In the genomic region with DNA sequence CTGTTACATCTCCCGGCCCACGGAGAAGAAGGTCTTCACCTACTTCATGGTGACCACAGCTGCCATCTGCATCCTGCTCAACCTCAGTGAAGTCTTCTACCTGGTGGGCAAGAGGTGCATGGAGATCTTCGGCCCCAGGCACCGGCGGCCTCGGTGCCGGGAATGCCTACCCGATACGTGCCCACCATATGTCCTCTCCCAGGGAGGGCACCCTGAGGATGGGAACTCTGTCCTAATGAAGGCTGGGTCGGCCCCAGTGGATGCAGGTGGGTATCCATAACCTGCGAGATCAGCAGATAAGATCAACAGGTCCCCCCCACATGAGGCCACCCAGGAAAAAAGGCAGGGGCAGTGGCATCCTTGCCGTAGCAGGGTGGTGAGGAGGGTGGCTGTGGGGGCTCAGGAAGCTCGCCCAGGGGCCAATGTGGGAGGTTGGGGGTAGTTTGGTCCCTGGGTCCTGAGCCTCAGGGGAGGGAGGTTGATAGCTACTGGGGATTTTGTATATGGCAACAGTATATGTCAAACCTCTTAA, we compare ENCODE assay signal across 28 cellular contexts. TPM values are rescaled to one million over a fixed set of nuclear protein-coding genes. Genes with fewer than 3 reads are reported as not detected.
"Had no signal": no experiment of that assay in that cellular context is flagged by ENCODE, and none has a peak within 500 bp of the region (broad histone marks: within the 10 kb centered on the region; RNA-seq: fewer than 3 reads in every experiment).

No MANE protein-coding gene starts in this region.

- DNase-seq: colonic mucosa; effector CD8-positive, alpha-beta T cell; erythroblast; esophagus squamous epithelium; foreskin melanocyte; glutamatergic neuron; heart right ventricle; hippocampal formation; left ventricle myocardium superior; natural killer cell; right lobe of liver; stimulated activated CD4-positive, alpha-beta T cell treated with anti-CD3 and anti-CD28 coated beads, Interleukin-2, amount 100 ng/mL, for 24 hours; stimulated activated CD4-positive, alpha-beta T cell treated with anti-CD3 and anti-CD28 coated beads, Interleukin-4, amount 100 ng/mL, for 24 hours; stimulated activated naive CD4-positive, alpha-beta T cell treated with Interleukin-2 at 50 U/mL for 16 hours; stomach; tibial artery had no signal

- H3K4me2 ChIP-seq: smooth muscle cell had no signal

- H3K9ac ChIP-seq: parathyroid adenoma had no signal

- H3K27ac ChIP-seq: colonic mucosa, heart right ventricle, neutrophil, parathyroid adenoma, right lobe of liver, stomach, tibial artery had no signal

- H3K79me2 ChIP-seq: parathyroid adenoma had no signal

- H2AFZ ChIP-seq: parathyroid adenoma had no signal

- H3K4me1 ChIP-seq: colonic mucosa, heart right ventricle, parathyroid adenoma, right lobe of liver, stomach, tibial artery had no signal

- H3K36me3 ChIP-seq: colonic mucosa, heart right ventricle, neutrophil, right lobe of liver, stomach, tibial artery had no signal

- ATAC-seq: heart right ventricle; left ventricle myocardium superior; natural killer cell; right lobe of liver; stimulated activated effector memory CD8-positive, alpha-beta T cell treated with anti-CD3 and anti-CD28 coated beads, Interleukin-12 subunit alpha, Interleukin-12 subunit beta, amount 100 ng/mL, for 72 hours had no signal

- H3K9me3 ChIP-seq: colonic mucosa, esophagus squamous epithelium, heart right ventricle, neutrophil, right lobe of liver, stomach, tibial artery had no signal

- H3K4me3 ChIP-seq: colonic mucosa, esophagus squamous epithelium, heart right ventricle, lung, right lobe of liver, smooth muscle cell, stomach, tibial artery had no signal

- H3K27me3 ChIP-seq: colonic mucosa, right lobe of liver had no signal

RNA-seq across cellular contexts. Expression of a gene that starts 2.3 kb away (rescaled TPM):
- total RNA-seq: endothelial cell of umbilical vein, heart right ventricle, left ventricle myocardium superior, mononuclear cell, natural killer cell, omental fat pad, progenitor cell of endocrine pancreas, right lobe of liver, subcutaneous adipose tissue, temporal lobe had no signal
- polyA plus RNA-seq: endothelial cell of umbilical vein, heart right ventricle, neural cell, smooth muscle cell had no signal

RNA-seq across cellular contexts. Expression of a gene that starts 7.0 kb away (rescaled TPM):
- total RNA-seq: endothelial cell of umbilical vein, heart right ventricle, left ventricle myocardium superior, mononuclear cell, natural killer cell, omental fat pad, progenitor cell of endocrine pancreas, right lobe of liver, subcutaneous adipose tissue, temporal lobe had no signal
- polyA plus RNA-seq: endothelial cell of umbilical vein, heart right ventricle, neural cell had no signal

RNA-seq across cellular contexts. Expression of a gene that starts 19.2 kb away (rescaled TPM):
- total RNA-seq: endothelial cell of umbilical vein, heart right ventricle, left ventricle myocardium superior, mononuclear cell, natural killer cell, omental fat pad, subcutaneous adipose tissue, temporal lobe had no signal
- polyA plus RNA-seq: endothelial cell of umbilical vein, heart right ventricle, neural cell had no signal

RNA-seq across cellular contexts. Expression of a gene that starts 31.0 kb away (rescaled TPM):
- total RNA-seq: natural killer cell, smooth muscle cell had no signal
- polyA plus RNA-seq: neural cell, smooth muscle cell had no signal
